Comparison of ENCODE assay signal across 8 cellular contexts in genomic region chr2:8544786-8545631, GRCh38.
A peak's percentile ranks its signal among the peaks of the same experiment; 100 is the strongest.
DNase-seq lines count a peak whose midpoint lies in the region; ATAC-seq, FAIRE-seq and TF ChIP-seq lines count a peak whose summit lies in the region.

No MANE protein-coding gene starts in this region.

- H3K27ac ChIP-seq in esophagus muscularis mucosa (replicated peaks in 1 of 4) (peak overlapping the region in 3 of 4 donors; percentile 23 to 46 (median 28)), pancreas (peak overlapping the region in 1 of 4 donors; percentile 33), upper lobe of left lung (peak overlapping the region; percentile 72 to 85 (median 79))

- H3K27me3 ChIP-seq in esophagus muscularis mucosa = no peaks in the 10 kb centered on the region
- no peaks in the 10 kb centered on the region for H3K27me3 ChIP-seq in pancreas
- no peaks in the 10 kb centered on the region for H3K27me3 ChIP-seq in upper lobe of left lung

- H3K4me1 ChIP-seq in esophagus muscularis mucosa (peaks cover 11 to 25% (median 18%) of the 10 kb centered on the region in 4 donors), pancreas (peaks cover 0 to 3% (median 0%) of the 10 kb centered on the region in 3 donors), upper lobe of left lung (peaks cover 10 to 41% (median 29%) of the 10 kb centered on the region in 4 donors)

- H3K36me3 ChIP-seq in esophagus muscularis mucosa (no peaks in the 10 kb centered on the region), pancreas (no peaks in the 10 kb centered on the region), upper lobe of left lung (no peaks in the 10 kb centered on the region)

- TF ChIP-seq POLR2A in esophagus muscularis mucosa (IDR thresholded peaks at IDR 0.05; ENCODE audit: low read depth) = no peak
- TF ChIP-seq POLR2A in upper lobe of left lung (IDR thresholded peaks at IDR 0.05) = peak in 1 of 4 donors; percentile 40

- ATAC-seq in HG02943 (IDR thresholded peaks at IDR 0.05; ENCODE audit: low read depth, unreplicated experiment) (peak; percentile 41), pancreas (peak in 3 of 4 donors; percentile 65 to 79 (median 78)), upper lobe of left lung (ENCODE audit: low FRiP score in 2 of 2) (peak; percentile 76 to 92)

- H3K9me3 ChIP-seq in esophagus muscularis mucosa (no peaks in the 10 kb centered on the region), pancreas (no peaks in the 10 kb centered on the region), upper lobe of left lung (no peaks in the 10 kb centered on the region)

- peak; percentile 85 for DNase-seq in NK-92 treated with Interleukin-12 subunit alpha and Interleukin-12 subunit beta, amount 100 ng/mL, for 24 hours (lab: John Stamatoyannopoulos, UW)
- no peak for DNase-seq in NK-92 (lab: John Stamatoyannopoulos, UW; ENCODE audit: unreplicated experiment)
- peak; percentile 81 for DNase-seq in NCI-H748 (lab: John Stamatoyannopoulos, UW; ENCODE audit: unreplicated experiment)
- peak; percentile 65 for DNase-seq in activated CD8-positive, alpha-beta memory T cell treated with anti-CD3 and anti-CD28 coated beads for 1 hour (ENCODE audit: extremely low read depth in 1 of 2, low read depth in 1 of 2)
- DNase-seq in esophagus muscularis mucosa (ENCODE audit: extremely low spot score) = no peak
- DNase-seq in pancreas = peak in 2 of 6 donors; percentile 14 to 62
- peak; percentile 89 to 91 for DNase-seq in upper lobe of left lung

- 45% methylated on average over 20 of the region's 25 CpGs for WGBS in esophagus muscularis mucosa
- WGBS in pancreas, 2 donors = 80 to 85% methylated on average over 25 of the region's 25 CpGs
- 53 to 66% methylated on average over 14 to 25 of the region's 25 CpGs for WGBS in upper lobe of left lung, 2 donors

- H3K4me3 ChIP-seq in esophagus muscularis mucosa = no peak overlapping the region
- no peak overlapping the region for H3K4me3 ChIP-seq in pancreas
- no peak overlapping the region for H3K4me3 ChIP-seq in upper lobe of left lung

- TF ChIP-seq CTCF in esophagus muscularis mucosa (IDR thresholded peaks at IDR 0.05) (peak in 2 of 3 experiments; percentile 7 to 21), pancreas (IDR thresholded peaks at IDR 0.05) (no peak), upper lobe of left lung (IDR thresholded peaks at IDR 0.05) (peak in 3 of 6 experiments; percentile 10 to 34 (median 25))

- intact Hi-C loops in esophagus muscularis mucosa (cut with DNase I) (no loop called here), pancreas (cut with DNase I) (no loop called here)

- TF ChIP-seq EP300 in esophagus muscularis mucosa (IDR thresholded peaks at IDR 0.05) = no peak
- TF ChIP-seq EP300 in upper lobe of left lung (IDR thresholded peaks at IDR 0.05) = no peak

- FAIRE-seq in pancreas (lab: Jason Lieb, UNC) = no peak

Comparison
In these comparisons a context has a peak if more than half of its experiments do, and no peak if none do; other contexts are left out.
1. DNase-seq: peak in NK-92 treated with Interleukin-12 subunit alpha and Interleukin-12 subunit beta, amount 100 ng/mL, for 24 hours (single experiment), NCI-H748 (single experiment), activated CD8-positive, alpha-beta memory T cell treated with anti-CD3 and anti-CD28 coated beads for 1 hour (2 of 2) and upper lobe of left lung (2 of 2); none in NK-92 (single experiment) and esophagus muscularis mucosa (single experiment).
2. CTCF ChIP-seq: peak in esophagus muscularis mucosa (2 of 3); none in pancreas (0 of 4).
3. Peak in every context shown above with its lines, with median percentiles within 50 percentile points of each other: ATAC-seq.